ENCODE assay signal across 11 cellular contexts in genomic region chr7:100162874-100163533, GRCh38. TPM values are rescaled to one million over a fixed set of nuclear protein-coding genes. Genes with fewer than 3 reads are reported as not detected.
A peak's percentile ranks its signal among the peaks of the same experiment; 100 is the strongest.
DNase-seq lines count a peak whose midpoint lies in the region; ATAC-seq and TF ChIP-seq lines count a peak whose summit lies in the region.
"Had no signal": no experiment of that assay in that cellular context is flagged by ENCODE, and none has a peak within 500 bp of the region (broad histone marks: within the 10 kb centered on the region; RNA-seq: fewer than 3 reads in every experiment).

No MANE protein-coding gene starts in this region.

- H3K27me3 ChIP-seq in PC-3 (ENCODE audit: low read length) = no peaks in the 10 kb centered on the region

- peaks cover 9% of the 10 kb centered on the region for H3K4me1 Mint-ChIP-seq in Calu3 (ENCODE audit: low read depth, unreplicated experiment)

- H4K20me1 ChIP-seq in PC-3 (ENCODE audit: low read length) = no peaks in the 10 kb centered on the region

- ATAC-seq in PC-3 = peak; percentile 64
- ATAC-seq in GM21576 (IDR thresholded peaks at IDR 0.05; ENCODE audit: unreplicated experiment) = no peak
- no peak for ATAC-seq in HG02571 (IDR thresholded peaks at IDR 0.05; ENCODE audit: unreplicated experiment)
- ATAC-seq: activated CD4-positive, CD25-positive, alpha-beta regulatory T cell treated with anti-CD3 and anti-CD28 coated beads, Interleukin-2, amount 50 U/mL, for 24 hours had no signal

- intact Hi-C loops in Calu3 (cut with micrococcal nuclease; ENCODE audit: unreplicated experiment) (no loop called here), PC-3 (cut with micrococcal nuclease) (loop anchor here (2.0 kb wide), 1 partner anchor 14 kb away; the partner anchor contains the start of genes GPC2 and STAG3)

- H3K9me3 Mint-ChIP-seq in Calu3 (ENCODE audit: low read depth, unreplicated experiment) = no peaks in the 10 kb centered on the region

- H3K36me3 Mint-ChIP-seq in Calu3 (ENCODE audit: insufficient read depth, unreplicated experiment) = peaks cover 20% of the 10 kb centered on the region

- no peak overlapping the region for H3K4me3 ChIP-seq in PC-3 (ENCODE audit: low read length)

- DNase-seq in Calu3 = peak; percentile 27
- DNase-seq in PC-3 = peak; percentile 66
- DNase-seq in epithelial cell of prostate (ENCODE audit: low read depth, low spot score) = peak; percentile 40
- no peak for DNase-seq in nucleus accumbens (lab: John Stamatoyannopoulos, UW)
- no peak for DNase-seq in NCI-H2029 treated with DMSO at 0.1 percent for 48 hours (lab: John Stamatoyannopoulos, UW)
- DNase-seq: anterior cingulate cortex, NCI-H2029 had no signal

- H3K36me3 ChIP-seq in PC-3 (ENCODE audit: low read depth, low read length) = no peaks in the 10 kb centered on the region

- TF ChIP-seq CTCF in 22Rv1 (IDR thresholded peaks at IDR 0.05) = no peak
- TF ChIP-seq CTCF in Calu3 (IDR thresholded peaks at IDR 0.05; ENCODE audit: unreplicated experiment) = no peak
- TF ChIP-seq CTCF in PC-3 (conservative IDR thresholded peaks at IDR 0.05; ENCODE audit: low read depth, low read length) = no peak

- no TSS peak for BruUV-seq in Calu3 (replicated peaks; lab: Mats Ljungman, UMichigan)
- no TSS peak for BruUV-seq in PC-3 (replicated peaks; lab: Mats Ljungman, UMichigan)

- H3K79me2 ChIP-seq in PC-3 (ENCODE audit: low read length) = peaks cover 11% of the 10 kb centered on the region; the same call in 1 of the 2 replicates

- H3K27ac Mint-ChIP-seq in Calu3 (ENCODE audit: unreplicated experiment) = no peak overlapping the region

- H3K9me3 ChIP-seq in PC-3 (ENCODE audit: low read length) = no peaks in the 10 kb centered on the region

- H3F3A ChIP-seq in PC-3 (ENCODE audit: low read length, unreplicated experiment) = no peaks in the 10 kb centered on the region

- H3K9ac ChIP-seq in PC-3 (ENCODE audit: low read length) = no peak overlapping the region

- H3K9me2 ChIP-seq in PC-3 (replicated peaks; ENCODE audit: low read length) = no peaks in the 10 kb centered on the region

- POLR2A ChIA-PET in PC-3 (lab: Charles Lee; ENCODE audit: unreplicated experiment) = no interaction called here

- no peak overlapping the region for H3K4me3 Mint-ChIP-seq in Calu3 (ENCODE audit: low read depth, unreplicated experiment)

- peak overlapping the region; percentile 13 for H3K4me2 ChIP-seq in PC-3 (ENCODE audit: low read length)

- peaks cover 17% of the 10 kb centered on the region; the same call in 1 of the 2 replicates for H3K4me1 ChIP-seq in PC-3 (ENCODE audit: insufficient read depth, low read length)

- peak overlapping the region; percentile 40; the same call in 1 of the 2 replicates for H2AFZ ChIP-seq in PC-3 (ENCODE audit: low read length)

- CTCF ChIA-PET in Calu3 (lab: Charles Lee) = no interaction called here
- CTCF ChIA-PET in PC-3 (lab: Charles Lee) = interaction anchor here (0.7 kb wide), 1 partner anchor 30 kb away, joined by 7 read pairs; no protein-coding TSS in a partner anchor

- peaks cover 28% of the 10 kb centered on the region for H3K27me3 Mint-ChIP-seq in Calu3 (ENCODE audit: unreplicated experiment)

- H3K27ac ChIP-seq in 22Rv1 = peak overlapping the region; percentile 64
- H3K27ac ChIP-seq in PC-3 (ENCODE audit: low read length) = no peak overlapping the region
- H3K27ac ChIP-seq in epithelial cell of prostate = no peak overlapping the region

RNA-seq across cellular contexts. Expression of gene TRAPPC14, which starts 4.5 kb away (rescaled TPM):
- total RNA-seq in Calu3 (2022) = 17.4 and 17.5 TPM in 2 replicates
- 19.2 and 20.3 TPM in 2 replicates for total RNA-seq in PC-3 (2014; rRNA removed)

RNA-seq across cellular contexts. Expression of gene GAL3ST4, which starts 5.4 kb away (rescaled TPM):
- total RNA-seq in Calu3 (2022) (0.14 TPM in 1 of 2 replicates, not detected in the other), PC-3 (2014; rRNA removed) (0.23 and 1.1 TPM in 2 replicates)

RNA-seq across cellular contexts. Expression of gene GPC2, which starts 14.2 kb away (rescaled TPM):
- 3.2 and 3.6 TPM in 2 replicates for total RNA-seq in Calu3 (2022)
- total RNA-seq in PC-3 (2014; rRNA removed) = 1.6 and 2.3 TPM in 2 replicates

RNA-seq across cellular contexts. Expression of gene LAMTOR4, which starts 14.3 kb away (rescaled TPM):
- total RNA-seq in Calu3 (2022) (43.6 and 56.6 TPM in 2 replicates), PC-3 (2014; rRNA removed) (107 and 146 TPM in 2 replicates)

RNA-seq across cellular contexts. Expression of gene STAG3, which starts 14.7 kb away (rescaled TPM):
- total RNA-seq in Calu3 (2022) (0.66 and 1.2 TPM in 2 replicates), PC-3 (2014; rRNA removed) (0.07 and 1.2 TPM in 2 replicates)

Comparison
In these comparisons a context has a peak if more than half of its experiments do, and no peak if none do; other contexts are left out.
1. DNase-seq: peak in Calu3 (single experiment), PC-3 (single experiment) and epithelial cell of prostate (single experiment); none in nucleus accumbens (0 of 56) and NCI-H2029 treated with DMSO at 0.1 percent for 48 hours (single experiment).